Comparison of ENCODE assay signal across 9 cellular contexts in the genomic region with DNA sequence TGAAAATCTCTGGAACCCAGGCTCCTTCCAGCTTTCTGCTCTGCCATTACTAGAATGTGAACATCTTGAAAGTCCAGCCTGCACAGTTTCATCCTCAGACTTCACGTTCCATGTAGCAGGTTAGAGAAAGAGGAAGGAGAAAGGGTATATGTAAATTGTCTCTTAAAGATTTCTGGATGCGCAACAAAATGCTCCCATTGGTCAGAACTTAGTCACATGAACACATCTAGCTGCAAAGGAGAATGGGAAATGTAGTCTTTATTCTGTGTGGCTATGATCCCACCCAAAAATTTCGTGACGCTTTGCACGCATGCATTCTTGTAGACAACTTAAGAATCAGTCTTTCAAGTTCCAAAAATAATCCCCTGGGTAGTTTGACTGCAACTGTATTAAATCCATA. TPM values are rescaled to one million over a fixed set of nuclear protein-coding genes. Genes with fewer than 3 reads are reported as not detected.
DNase-seq lines count a peak whose midpoint lies in the region; ATAC-seq and TF ChIP-seq lines count a peak whose summit lies in the region.
"Had no signal": no experiment of that assay in that cellular context is flagged by ENCODE, and none has a peak within 500 bp of the region (broad histone marks: within the 10 kb centered on the region; RNA-seq: fewer than 3 reads in every experiment).

No MANE protein-coding gene starts in this region.

- peaks cover 14% of the 10 kb centered on the region for H3K4me1 ChIP-seq in OCI-LY3 (ENCODE audit: low read length)
- no peaks in the 10 kb centered on the region for H3K4me1 ChIP-seq in esophagus muscularis mucosa
- no peaks in the 10 kb centered on the region for H3K4me1 ChIP-seq in gastroesophageal sphincter
- no peaks in the 10 kb centered on the region for H3K4me1 ChIP-seq in right cardiac atrium (ENCODE audit: control insufficient read depth, insufficient read depth, low read length)

- H3K9me3 ChIP-seq in OCI-LY3 (ENCODE audit: insufficient read depth, low read length) (no peaks in the 10 kb centered on the region), esophagus muscularis mucosa (peaks cover 0 to 4% (median 0%) of the 10 kb centered on the region in 4 donors), gastroesophageal sphincter (no peaks in the 10 kb centered on the region), right cardiac atrium (ENCODE audit: control insufficient read depth, low read length) (no peaks in the 10 kb centered on the region)

- H3K36me3 ChIP-seq in OCI-LY3 (replicated peaks; ENCODE audit: low read depth, low read length): no peaks in the 10 kb centered on the region
- H3K36me3 ChIP-seq in esophagus muscularis mucosa: no peaks in the 10 kb centered on the region
- no peaks in the 10 kb centered on the region for H3K36me3 ChIP-seq in gastroesophageal sphincter

- intact Hi-C loops in esophagus muscularis mucosa (cut with DNase I): no loop called here
- intact Hi-C loops in right cardiac atrium (cut with DNase I): no loop called here

- no peak for TF ChIP-seq POLR2A in esophagus muscularis mucosa (IDR thresholded peaks at IDR 0.05; ENCODE audit: low read depth)
- no peak for TF ChIP-seq POLR2A in gastroesophageal sphincter (IDR thresholded peaks at IDR 0.05)

- H3K4me2 ChIP-seq in OCI-LY3 (ENCODE audit: low read length): peak overlapping the region; percentile 83

- H3K9ac ChIP-seq in OCI-LY3 (ENCODE audit: low read length): peak overlapping the region; percentile 61

- DNase-seq in EH (ENCODE audit: low read depth) (peak; percentile 22), foreskin melanocyte (peak; percentile 11), esophagus muscularis mucosa (ENCODE audit: extremely low spot score) (no peak), right cardiac atrium (no peak)
- no peak for DNase-seq in activated effector memory CD4-positive, alpha-beta T cell treated with Interleukin-2 at 50 U/mL for 16 hours
- DNase-seq: activated naive CD4-positive, alpha-beta T cell treated with anti-CD3 and anti-CD28 coated beads, Interleukin-2, amount 10 ng/mL, durations not matched to agents 7 days and 5 days had no signal

- H3K4me3 ChIP-seq in OCI-LY3 (ENCODE audit: low read length) (peak overlapping the region; percentile 75), esophagus muscularis mucosa (no peak overlapping the region), gastroesophageal sphincter (no peak overlapping the region), right cardiac atrium (ENCODE audit: low read length) (no peak overlapping the region)

- H3K27me3 ChIP-seq in OCI-LY3 (ENCODE audit: low read depth, low read length): no peaks in the 10 kb centered on the region; the same call in 1 of the 2 replicates
- H3K27me3 ChIP-seq in esophagus muscularis mucosa: no peaks in the 10 kb centered on the region
- peaks cover 18% of the 10 kb centered on the region for H3K27me3 ChIP-seq in gastroesophageal sphincter
- H3K27me3 ChIP-seq in right cardiac atrium (ENCODE audit: control insufficient read depth, insufficient read depth): no peaks in the 10 kb centered on the region

- TF ChIP-seq CTCF in OCI-LY3 (IDR thresholded peaks at IDR 0.05; ENCODE audit: low read depth, low read length): no peak
- no peak for TF ChIP-seq CTCF in esophagus muscularis mucosa (IDR thresholded peaks at IDR 0.05)
- no peak for TF ChIP-seq CTCF in gastroesophageal sphincter (IDR thresholded peaks at IDR 0.05)

- H2AFZ ChIP-seq in OCI-LY3 (ENCODE audit: low read depth, low read length): peak overlapping the region; percentile 97

- H3K79me2 ChIP-seq in OCI-LY3 (ENCODE audit: low read length): no peaks in the 10 kb centered on the region

- no peaks in the 10 kb centered on the region for H4K20me1 ChIP-seq in OCI-LY3 (ENCODE audit: insufficient read depth, low read length)

- TF ChIP-seq EP300 in esophagus muscularis mucosa (IDR thresholded peaks at IDR 0.05): no peak
- no peak for TF ChIP-seq EP300 in gastroesophageal sphincter (IDR thresholded peaks at IDR 0.05)

- WGBS in esophagus muscularis mucosa: 47% methylated on average over 5 of the region's 5 CpGs
- 28 to 56% methylated on average over 5 of the region's 5 CpGs for WGBS in gastroesophageal sphincter (ENCODE audit: low coverage in 1 of 2), 2 donors
- WGBS in right cardiac atrium: 43% methylated on average over 5 of the region's 5 CpGs

- ATAC-seq in HG02759 (IDR thresholded peaks at IDR 0.05; ENCODE audit: unreplicated experiment) (peak; percentile 54), gastroesophageal sphincter (no peak), right cardiac atrium (no peak)

- H3K27ac ChIP-seq in OCI-LY3 (ENCODE audit: low read length) (peak overlapping the region; percentile 43), esophagus muscularis mucosa (replicated peaks in 1 of 4) (no peak overlapping the region), gastroesophageal sphincter (no peak overlapping the region), right cardiac atrium (ENCODE audit: low read length) (no peak overlapping the region)

RNA-seq across cellular contexts. Expression of gene CHD6, which starts 46.4 kb away (rescaled TPM):
- total RNA-seq in esophagus muscularis mucosa (10 to 100 TPM; 32.5 to 37.7 (median 35.0) TPM), gastroesophageal sphincter (10 to 100 TPM; 37.4 to 58.3 (median 40.4) TPM), right cardiac atrium (10 to 100 TPM; 46.8 to 53.9 (median 50.5) TPM)
- 9.7 TPM for polyA plus RNA-seq in right cardiac atrium

Comparison
In these comparisons a context has a peak if more than half of its experiments do, and no peak if none do; other contexts are left out.
1. DNase-seq: peak in EH (single experiment) and foreskin melanocyte (single experiment); none in esophagus muscularis mucosa (single experiment), activated effector memory CD4-positive, alpha-beta T cell treated with Interleukin-2 at 50 U/mL for 16 hours (single experiment) and right cardiac atrium (0 of 3).